Comparison of ENCODE assay signal across 23 cellular contexts in genomic region chr7:36852931-36853330, GRCh38.
"Had no signal": no experiment of that assay in that cellular context is flagged by ENCODE, and none has a peak within 500 bp of the region (broad histone marks: within the 10 kb centered on the region; RNA-seq: fewer than 3 reads in every experiment).

No MANE protein-coding gene starts in this region.

- H3K27me3 Mint-ChIP-seq: progenitor cell of endocrine pancreas, T-cell had no signal

- H3K4me1 ChIP-seq: gastroesophageal sphincter, sigmoid colon, thyroid gland had no signal

- H3K27ac ChIP-seq: coronary artery, esophagus squamous epithelium, gastroesophageal sphincter, sigmoid colon, thyroid gland, VCaP had no signal

- DNase-seq: activated gamma-delta T cell; central memory CD4-positive, alpha-beta T cell; esophagus squamous epithelium; head of caudate nucleus; hypothalamus; left ventricle myocardium superior; mammary epithelial cell; natural killer cell; retina; sigmoid colon; stimulated activated CD4-positive, alpha-beta T cell treated with anti-CD3 and anti-CD28 coated beads, Interleukin-15, amount 100 ng/mL, for 24 hours; stimulated activated naive CD4-positive, alpha-beta T cell treated with Interleukin-2 at 50 U/mL for 16 hours; substantia nigra; T-cell; thyroid gland had no signal

- H3K4me1 Mint-ChIP-seq: mesothelial cell of epicardium had no signal

- H3K9me3 ChIP-seq: thyroid gland had no signal

- H3K4me3 ChIP-seq: coronary artery, esophagus squamous epithelium, gastroesophageal sphincter, sigmoid colon, smooth muscle cell, thyroid gland had no signal

- H3K4me3 Mint-ChIP-seq: mesothelial cell of epicardium; T-cell; T-helper 2 cell treated with Interferon-gamma antibody and Interleukin-4, amounts not matched to agents 5 μg/mL and 100 μg/mL, for 36 hours had no signal

- ATAC-seq: activated CD4-positive, CD25-positive, alpha-beta regulatory T cell treated with anti-CD3 and anti-CD28 coated beads, Interleukin-2, amount 50 U/mL, for 24 hours; gastroesophageal sphincter; left ventricle myocardium superior; natural killer cell; T-cell had no signal

- H3K27ac Mint-ChIP-seq: mesothelial cell of epicardium; progenitor cell of endocrine pancreas; T-helper 2 cell treated with Interferon-gamma antibody and Interleukin-4, amounts not matched to agents 5 μg/mL and 100 μg/mL, for 36 hours had no signal

- H3K27me3 ChIP-seq: esophagus squamous epithelium, gastroesophageal sphincter, sigmoid colon, thyroid gland had no signal
